Comparison of ENCODE assay signal across 8 cellular contexts in the genomic region with DNA sequence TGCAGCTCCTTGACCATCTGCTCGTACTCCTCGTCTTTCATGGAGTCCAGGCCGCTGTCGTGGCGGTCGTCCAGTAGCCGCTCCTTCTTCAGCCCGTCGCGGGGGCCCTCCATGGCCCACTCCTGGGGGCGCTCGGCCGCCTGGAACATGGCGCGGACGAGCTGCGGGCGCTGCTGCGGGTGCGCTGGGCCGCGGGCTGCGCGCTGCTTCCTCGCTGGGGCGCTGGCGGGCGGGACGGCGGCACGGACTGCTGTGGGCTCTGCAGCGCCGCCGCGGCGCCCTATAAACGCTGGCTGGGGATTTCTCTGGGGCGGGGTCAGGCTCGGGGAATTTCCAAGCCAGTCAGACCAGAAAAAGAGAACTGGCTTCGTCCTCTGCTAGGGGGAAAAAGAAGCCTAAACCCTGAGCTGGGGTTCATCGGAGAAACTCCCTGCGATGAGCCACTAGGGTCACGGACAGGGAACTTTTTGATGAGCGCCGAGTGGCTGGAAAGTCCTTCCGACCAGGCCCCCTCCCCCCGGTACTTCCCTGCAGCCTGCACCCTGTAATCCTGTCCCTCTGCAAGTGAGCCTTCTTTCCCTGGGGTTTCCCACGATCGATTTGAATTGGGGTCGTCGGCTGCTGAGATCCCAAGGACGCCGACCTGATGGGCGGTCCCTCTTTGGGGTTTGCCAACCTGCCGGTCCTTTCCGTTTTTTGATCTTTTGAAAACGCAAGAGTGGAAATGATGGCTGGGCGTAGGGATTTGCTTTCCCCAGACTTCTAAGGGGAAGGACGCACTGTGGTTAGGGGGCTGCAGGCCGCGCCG. TPM values are rescaled to one million over a fixed set of nuclear protein-coding genes. Genes with fewer than 3 reads are reported as not detected.
DNase-seq lines count a peak whose midpoint lies in the region; ATAC-seq and TF ChIP-seq lines count a peak whose summit lies in the region.

A gene with protein sequence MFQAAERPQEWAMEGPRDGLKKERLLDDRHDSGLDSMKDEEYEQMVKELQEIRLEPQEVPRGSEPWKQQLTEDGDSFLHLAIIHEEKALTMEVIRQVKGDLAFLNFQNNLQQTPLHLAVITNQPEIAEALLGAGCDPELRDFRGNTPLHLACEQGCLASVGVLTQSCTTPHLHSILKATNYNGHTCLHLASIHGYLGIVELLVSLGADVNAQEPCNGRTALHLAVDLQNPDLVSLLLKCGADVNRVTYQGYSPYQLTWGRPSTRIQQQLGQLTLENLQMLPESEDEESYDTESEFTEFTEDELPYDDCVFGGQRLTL (minus strand): TSS at position 254 of the 808 bp plus-strand sequence. CDS start 105 bp downstream, at position 149.

- peak; percentile 93 for DNase-seq in ELR (ENCODE audit: low read depth)
- DNase-seq in GOT3 (lab: John Stamatoyannopoulos, UW) = peak; percentile 68
- DNase-seq in LHCN-M2 (ENCODE audit: low read depth) = peak; percentile 84
- DNase-seq in RWPE2 (ENCODE audit: low spot score) = peak; percentile 93
- DNase-seq in activated T-helper 2 cell treated with anti-CD3 and anti-CD28 coated beads, Interferon-gamma antibody, Interleukin-2, Interleukin-4, amounts not matched to agents 10 μg/mL and 5 μg/mL and 100 μg/mL, durations not matched to agents 14 hours and 24 hours and 36 hours (ENCODE audit: low spot score) = peak; percentile 93
- peak; percentile 92 for DNase-seq in fibroblast of pulmonary artery (ENCODE audit: low read depth)
- peak; percentile 87 for DNase-seq in nephron progenitor cell
- DNase-seq in stomach = peak; percentile 93

- H3K27me3 ChIP-seq in RWPE2 (ENCODE audit: insufficient read depth, poor library complexity, severe bottlenecking) (no peaks in the 10 kb centered on the region), stomach (no peaks in the 10 kb centered on the region)

- H3K27me3 Mint-ChIP-seq in activated T-helper 2 cell treated with anti-CD3 and anti-CD28 coated beads, Interferon-gamma antibody, Interleukin-2, Interleukin-4, amounts not matched to agents 10 μg/mL and 5 μg/mL and 100 μg/mL, durations not matched to agents 14 hours and 24 hours and 36 hours (ENCODE audit: low read depth) = no peaks in the 10 kb centered on the region
- H3K27me3 Mint-ChIP-seq in nephron progenitor cell (ENCODE audit: low read depth, poor library complexity) = peaks cover 3% of the 10 kb centered on the region

- H3K4me1 ChIP-seq in RWPE2 (ENCODE audit: insufficient read depth, poor library complexity, severe bottlenecking) = peaks cover 43% of the 10 kb centered on the region
- peaks cover 39 to 57% (median 47%) of the 10 kb centered on the region in 4 donors for H3K4me1 ChIP-seq in stomach

- no peak for TF ChIP-seq EP300 in stomach (IDR thresholded peaks at IDR 0.05)

- H3K27ac ChIP-seq in RWPE2 (ENCODE audit: poor library complexity, severe bottlenecking) = peak within 1 kb of the TSS; percentile 93
- H3K27ac ChIP-seq in stomach = peak within 1 kb of the TSS; percentile 97 to 100 (median 99)

- TF ChIP-seq POLR2A in stomach (IDR thresholded peaks at IDR 0.05) = peak in 1 of 4 donors; percentile 48

- H3K9me3 ChIP-seq in RWPE2 (ENCODE audit: severe bottlenecking) = no peaks in the 10 kb centered on the region
- no peaks in the 10 kb centered on the region for H3K9me3 ChIP-seq in stomach

- H3K4me1 Mint-ChIP-seq in activated T-helper 2 cell treated with anti-CD3 and anti-CD28 coated beads, Interferon-gamma antibody, Interleukin-2, Interleukin-4, amounts not matched to agents 10 μg/mL and 5 μg/mL and 100 μg/mL, durations not matched to agents 14 hours and 24 hours and 36 hours (ENCODE audit: low read depth) = peaks cover 43% of the 10 kb centered on the region
- peaks cover 54% of the 10 kb centered on the region for H3K4me1 Mint-ChIP-seq in nephron progenitor cell

- no peaks in the 10 kb centered on the region for H3K9me3 Mint-ChIP-seq in activated T-helper 2 cell treated with anti-CD3 and anti-CD28 coated beads, Interferon-gamma antibody, Interleukin-2, Interleukin-4, amounts not matched to agents 10 μg/mL and 5 μg/mL and 100 μg/mL, durations not matched to agents 14 hours and 24 hours and 36 hours
- no peaks in the 10 kb centered on the region for H3K9me3 Mint-ChIP-seq in nephron progenitor cell

- peak; percentile 73 for ATAC-seq in RWPE2 (ENCODE audit: low read depth)

- TF ChIP-seq CTCF in RWPE2 (IDR thresholded peaks at IDR 0.05; ENCODE audit: poor library complexity, severe bottlenecking) = peak; percentile 72
- peak; percentile 26 for TF ChIP-seq CTCF in fibroblast of pulmonary artery (IDR thresholded peaks at IDR 0.05; ENCODE audit: low read length, missing control alignments)
- no peak for TF ChIP-seq CTCF in nephron progenitor cell (IDR thresholded peaks at IDR 0.05)
- TF ChIP-seq CTCF in stomach (IDR thresholded peaks at IDR 0.05) = peak in 3 of 7 experiments; percentile 2 to 38 (median 26)

- H3K4me3 ChIP-seq in RWPE2 (ENCODE audit: severe bottlenecking) (peak within 1 kb of the TSS; percentile 92), fibroblast of pulmonary artery (replicated peaks; ENCODE audit: low read depth, low read length) (peak within 1 kb of the TSS; percentile 97), stomach (peak within 1 kb of the TSS; percentile 72 to 97 (median 86))

- H3K36me3 Mint-ChIP-seq in activated T-helper 2 cell treated with anti-CD3 and anti-CD28 coated beads, Interferon-gamma antibody, Interleukin-2, Interleukin-4, amounts not matched to agents 10 μg/mL and 5 μg/mL and 100 μg/mL, durations not matched to agents 14 hours and 24 hours and 36 hours (ENCODE audit: low read depth) = peaks cover 41% of the 10 kb centered on the region
- H3K36me3 Mint-ChIP-seq in nephron progenitor cell (ENCODE audit: low read depth) = peaks cover 34% of the 10 kb centered on the region

- intact Hi-C loops in activated T-helper 2 cell treated with anti-CD3 and anti-CD28 coated beads, Interferon-gamma antibody, Interleukin-2, Interleukin-4, amounts not matched to agents 10 μg/mL and 5 μg/mL and 100 μg/mL, durations not matched to agents 14 hours and 24 hours and 36 hours (cut with micrococcal nuclease) = loop anchor here (1.0 to 5.0 kb wide), 9 partner anchors 12 to 422 kb away; a partner anchor contains a TSS
- intact Hi-C loops in stomach (cut with DNase I; ENCODE audit: low total_unique reads) = loop anchor here (10.0 kb wide), 2 partner anchors 70 to 110 kb away; a partner anchor contains a TSS

- peak within 1 kb of the TSS; percentile 99 for H3K4me3 Mint-ChIP-seq in activated T-helper 2 cell treated with anti-CD3 and anti-CD28 coated beads, Interferon-gamma antibody, Interleukin-2, Interleukin-4, amounts not matched to agents 10 μg/mL and 5 μg/mL and 100 μg/mL, durations not matched to agents 14 hours and 24 hours and 36 hours (ENCODE audit: low read depth)
- H3K4me3 Mint-ChIP-seq in nephron progenitor cell = peak within 1 kb of the TSS; percentile 97

- H3K36me3 ChIP-seq in RWPE2 (ENCODE audit: low read depth) = peaks cover 38% of the 10 kb centered on the region
- peaks cover 37 to 40% (median 39%) of the 10 kb centered on the region in 4 donors for H3K36me3 ChIP-seq in stomach

- peak within 1 kb of the TSS; percentile 97 for H3K27ac Mint-ChIP-seq in activated T-helper 2 cell treated with anti-CD3 and anti-CD28 coated beads, Interferon-gamma antibody, Interleukin-2, Interleukin-4, amounts not matched to agents 10 μg/mL and 5 μg/mL and 100 μg/mL, durations not matched to agents 14 hours and 24 hours and 36 hours
- peak within 1 kb of the TSS; percentile 99 for H3K27ac Mint-ChIP-seq in nephron progenitor cell

- WGBS in stomach, 5 donors = 0 to 2% (median 0%) methylated on average over 12 to 62 of the region's 62 CpGs

RNA-seq across cellular contexts. Expression of the gene that starts here (rescaled TPM):
- total RNA-seq in LHCN-M2 (2014; rRNA removed) (74.7 and 104 TPM in 2 replicates), stomach (100 to 1,000 TPM; 166 to 605 (median 226) TPM)
- 37.3 TPM for polyA plus RNA-seq in LHCN-M2 (2012)
- total RNA-seq in activated T-helper 2 cell treated with anti-CD3 and anti-CD28 coated beads, Interferon-gamma antibody, Interleukin-2, Interleukin-4, amounts not matched to agents 10 μg/mL and 5 μg/mL and 100 μg/mL, durations not matched to agents 14 hours and 24 hours and 36 hours = 386 and 390 TPM in 2 replicates
- 100 to 1,000 TPM; 107 to 136 (median 131) TPM for polyA plus RNA-seq in stomach

Comparison
In these comparisons a context has a peak if more than half of its experiments do, and no peak if none do; other contexts are left out.
1. Peak in every context shown above with its lines: DNase-seq, ATAC-seq, H3K4me3 ChIP-seq and H3K27ac ChIP-seq.